In genomic region chr1:51750218-51750617, GRCh38 we compare ENCODE assay signal across 20 cellular contexts.
A peak's percentile ranks its signal among the peaks of the same experiment; 100 is the strongest.
DNase-seq lines count a peak whose midpoint lies in the region; FAIRE-seq and TF ChIP-seq lines count a peak whose summit lies in the region.
"Had no signal": no experiment of that assay in that cellular context is flagged by ENCODE, and none has a peak within 500 bp of the region (broad histone marks: within the 10 kb centered on the region; RNA-seq: fewer than 3 reads in every experiment).

No MANE protein-coding gene starts in this region.

- H3K27ac Mint-ChIP-seq in CD14-positive monocyte, result no peak overlapping the region

- H3K4me1 Mint-ChIP-seq in CD14-positive monocyte, result no peaks in the 10 kb centered on the region
- H3K4me1 Mint-ChIP-seq: neural crest cell had no signal

- H3K27ac ChIP-seq in osteoblast (ENCODE audit: low read depth, low read length), result peak overlapping the region; percentile 32
- H3K27ac ChIP-seq: spleen had no signal

- peaks cover 19% of the 10 kb centered on the region for H3K36me3 ChIP-seq in osteoblast (ENCODE audit: insufficient read depth, low read length)

- H3K4me1 ChIP-seq in osteoblast (ENCODE audit: insufficient read depth, low read length), result peaks cover 13% of the 10 kb centered on the region
- H3K4me1 ChIP-seq: spleen had no signal

- H4K20me1 ChIP-seq in osteoblast (ENCODE audit: insufficient read depth, low read length), result no peaks in the 10 kb centered on the region

- intact Hi-C loops in CD14-positive monocyte (cut with micrococcal nuclease), result no loop called here

- no peak overlapping the region for H3K4me3 ChIP-seq in osteoblast (ENCODE audit: insufficient read depth, low read length)
- H3K4me3 ChIP-seq: mucosa of descending colon, spleen had no signal

- peaks cover 8% of the 10 kb centered on the region for H3K79me2 ChIP-seq in osteoblast (ENCODE audit: insufficient read depth, low read length)

- TF ChIP-seq POLR2A in H54 (IDR thresholded peaks at IDR 0.05; ENCODE audit: low read depth, low read length), result no peak

- H3K4me3 Mint-ChIP-seq in CD14-positive monocyte, result no peak overlapping the region
- H3K4me3 Mint-ChIP-seq: neural crest cell had no signal

- H3K27me3 ChIP-seq in osteoblast (ENCODE audit: insufficient read depth, low read length), result no peaks in the 10 kb centered on the region
- H3K27me3 ChIP-seq: spleen had no signal

- peaks cover 0 to 3% (median 0%) of the 10 kb centered on the region in 7 donors for H3K9me3 Mint-ChIP-seq in CD14-positive monocyte

- no peaks in the 10 kb centered on the region for H3K9me3 ChIP-seq in osteoblast (ENCODE audit: low read depth, low read length)
- H3K9me3 ChIP-seq: mucosa of descending colon had no signal

- no peaks in the 10 kb centered on the region for H3K27me3 Mint-ChIP-seq in CD14-positive monocyte (ENCODE audit: low read depth in 3 of 3)

- no peak overlapping the region for H2AFZ ChIP-seq in osteoblast (ENCODE audit: low read length)

- H3K36me3 Mint-ChIP-seq in CD14-positive monocyte, result peaks cover 36 to 47% of the 10 kb centered on the region in 2 donors

- TF ChIP-seq CTCF in osteoblast (IDR thresholded peaks at IDR 0.05; ENCODE audit: extremely low read depth, low read depth, low read length) (no peak), CD14-positive monocyte (IDR thresholded peaks at IDR 0.05) (no peak)

- peak; percentile 96 for FAIRE-seq in H54 (lab: Jason Lieb, UNC)

- no peak for DNase-seq in H54 (ENCODE audit: insufficient read length, low spot score)
- peak; percentile 29 for DNase-seq in RPMI7951 (ENCODE audit: low read depth)
- DNase-seq in dermis blood vessel endothelial cell, result peak; percentile 85
- DNase-seq in osteoblast (ENCODE audit: insufficient read length, low spot score, missing footprints), result no peak
- DNase-seq in CD14-positive monocyte (ENCODE audit: low spot score), result no peak
- DNase-seq in NCI-H2227 treated with DMSO at 0.1 percent for 48 hours (lab: John Stamatoyannopoulos, UW), result no peak
- no peak for DNase-seq in HuH-7 (ENCODE audit: low spot score)
- DNase-seq in cortex of kidney (lab: John Stamatoyannopoulos, UW), result no peak
- DNase-seq: activated CD4-positive, alpha-beta T cell treated with anti-CD3 and anti-CD28 coated beads, Interleukin-2, amount 50 U/mL, for 1 hour; activated T-cell treated with anti-CD3 and anti-CD28 coated beads for 4 hours; amniotic stem cell; Calu3; mucosa of descending colon; NCI-H1105; NCI-H2081; NCI-H510A; spleen; stimulated activated CD4-positive, alpha-beta T cell treated with anti-CD3 and anti-CD28 coated beads, Interleukin-4, amount 100 ng/mL, for 4 hours; SW 1271 had no signal

- H3K4me2 ChIP-seq in osteoblast (ENCODE audit: insufficient read depth, low read length), result no peak overlapping the region

Comparison
In these comparisons a context has a peak if more than half of its experiments do, and no peak if none do; other contexts are left out.
1. DNase-seq: peak in RPMI7951 (single experiment) and dermis blood vessel endothelial cell (single experiment); none in H54 (single experiment), osteoblast (single experiment), CD14-positive monocyte (single experiment), NCI-H2227 treated with DMSO at 0.1 percent for 48 hours (single experiment), HuH-7 (single experiment) and cortex of kidney (single experiment).